ENCODE assay signal across 2 cellular contexts in the genomic region with DNA sequence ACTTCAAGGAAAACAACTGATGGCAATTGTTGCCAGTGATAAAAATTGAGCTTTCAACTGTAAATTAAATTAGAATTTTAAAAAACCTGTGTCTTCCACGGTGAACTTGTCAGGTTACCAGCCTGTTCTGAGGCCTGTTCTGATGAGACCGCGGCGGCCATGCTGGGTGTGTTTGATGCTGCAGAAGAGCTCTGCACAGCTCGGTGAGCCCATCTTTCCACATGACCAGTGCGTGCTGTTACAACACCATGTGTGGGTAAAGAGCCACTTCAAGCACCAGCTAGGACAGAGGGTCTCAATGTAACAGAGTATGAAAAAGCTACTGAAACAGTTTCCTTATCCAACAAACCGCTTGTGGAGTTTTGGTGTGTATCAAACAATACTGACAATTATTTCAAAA.
TF ChIP-seq lines count a peak whose summit lies in the region.

No MANE protein-coding gene starts in this region.

TF ChIP-seq in GM12878, 131 proteins besides CTCF, POLR2A, EP300 and RAD21:
- no peak for TF ChIP-seq IRF4 (IDR thresholded peaks at IDR 0.05; ENCODE audit: low read depth, low read length)
- TF ChIP-seq NFIC (IDR thresholded peaks at IDR 0.05; ENCODE audit: low read depth, low read length): no peak
- no peak for TF ChIP-seq MTA2 (IDR thresholded peaks at IDR 0.05; ENCODE audit: low read depth)
- TF ChIP-seq GATAD2B (conservative IDR thresholded peaks at IDR 0.05; ENCODE audit: low read depth): no peak
- TF ChIP-seq CBX5 (IDR thresholded peaks at IDR 0.05; ENCODE audit: low read depth): no peak
- TF ChIP-seq, protein P1, sequence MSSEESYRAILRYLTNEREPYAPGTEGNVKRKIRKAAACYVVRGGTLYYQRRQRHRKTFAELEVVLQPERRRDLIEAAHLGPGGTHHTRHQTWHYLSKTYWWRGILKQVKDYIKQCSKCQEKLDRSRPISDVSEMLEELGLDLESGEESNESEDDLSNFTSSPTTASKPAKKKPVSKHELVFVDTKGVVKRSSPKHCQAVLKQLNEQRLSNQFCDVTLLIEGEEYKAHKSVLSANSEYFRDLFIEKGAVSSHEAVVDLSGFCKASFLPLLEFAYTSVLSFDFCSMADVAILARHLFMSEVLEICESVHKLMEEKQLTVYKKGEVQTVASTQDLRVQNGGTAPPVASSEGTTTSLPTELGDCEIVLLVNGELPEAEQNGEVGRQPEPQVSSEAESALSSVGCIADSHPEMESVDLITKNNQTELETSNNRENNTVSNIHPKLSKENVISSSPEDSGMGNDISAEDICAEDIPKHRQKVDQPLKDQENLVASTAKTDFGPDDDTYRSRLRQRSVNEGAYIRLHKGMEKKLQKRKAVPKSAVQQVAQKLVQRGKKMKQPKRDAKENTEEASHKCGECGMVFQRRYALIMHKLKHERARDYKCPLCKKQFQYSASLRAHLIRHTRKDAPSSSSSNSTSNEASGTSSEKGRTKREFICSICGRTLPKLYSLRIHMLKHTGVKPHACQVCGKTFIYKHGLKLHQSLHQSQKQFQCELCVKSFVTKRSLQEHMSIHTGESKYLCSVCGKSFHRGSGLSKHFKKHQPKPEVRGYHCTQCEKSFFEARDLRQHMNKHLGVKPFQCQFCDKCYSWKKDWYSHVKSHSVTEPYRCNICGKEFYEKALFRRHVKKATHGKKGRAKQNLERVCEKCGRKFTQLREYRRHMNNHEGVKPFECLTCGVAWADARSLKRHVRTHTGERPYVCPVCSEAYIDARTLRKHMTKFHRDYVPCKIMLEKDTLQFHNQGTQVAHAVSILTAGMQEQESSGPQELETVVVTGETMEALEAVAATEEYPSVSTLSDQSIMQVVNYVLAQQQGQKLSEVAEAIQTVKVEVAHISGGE (CRISPR knock-in tag; IDR thresholded peaks at IDR 0.05): no peak
- no peak for TF ChIP-seq RELA (IDR thresholded peaks at IDR 0.05; ENCODE audit: borderline replicate concordance, partially characterized antibody)
- no peak for TF ChIP-seq CEBPB (IDR thresholded peaks at IDR 0.05; ENCODE audit: borderline replicate concordance in 1 of 2, low read depth in 2 of 2, low read length in 2 of 2)
- TF ChIP-seq, protein P2, sequence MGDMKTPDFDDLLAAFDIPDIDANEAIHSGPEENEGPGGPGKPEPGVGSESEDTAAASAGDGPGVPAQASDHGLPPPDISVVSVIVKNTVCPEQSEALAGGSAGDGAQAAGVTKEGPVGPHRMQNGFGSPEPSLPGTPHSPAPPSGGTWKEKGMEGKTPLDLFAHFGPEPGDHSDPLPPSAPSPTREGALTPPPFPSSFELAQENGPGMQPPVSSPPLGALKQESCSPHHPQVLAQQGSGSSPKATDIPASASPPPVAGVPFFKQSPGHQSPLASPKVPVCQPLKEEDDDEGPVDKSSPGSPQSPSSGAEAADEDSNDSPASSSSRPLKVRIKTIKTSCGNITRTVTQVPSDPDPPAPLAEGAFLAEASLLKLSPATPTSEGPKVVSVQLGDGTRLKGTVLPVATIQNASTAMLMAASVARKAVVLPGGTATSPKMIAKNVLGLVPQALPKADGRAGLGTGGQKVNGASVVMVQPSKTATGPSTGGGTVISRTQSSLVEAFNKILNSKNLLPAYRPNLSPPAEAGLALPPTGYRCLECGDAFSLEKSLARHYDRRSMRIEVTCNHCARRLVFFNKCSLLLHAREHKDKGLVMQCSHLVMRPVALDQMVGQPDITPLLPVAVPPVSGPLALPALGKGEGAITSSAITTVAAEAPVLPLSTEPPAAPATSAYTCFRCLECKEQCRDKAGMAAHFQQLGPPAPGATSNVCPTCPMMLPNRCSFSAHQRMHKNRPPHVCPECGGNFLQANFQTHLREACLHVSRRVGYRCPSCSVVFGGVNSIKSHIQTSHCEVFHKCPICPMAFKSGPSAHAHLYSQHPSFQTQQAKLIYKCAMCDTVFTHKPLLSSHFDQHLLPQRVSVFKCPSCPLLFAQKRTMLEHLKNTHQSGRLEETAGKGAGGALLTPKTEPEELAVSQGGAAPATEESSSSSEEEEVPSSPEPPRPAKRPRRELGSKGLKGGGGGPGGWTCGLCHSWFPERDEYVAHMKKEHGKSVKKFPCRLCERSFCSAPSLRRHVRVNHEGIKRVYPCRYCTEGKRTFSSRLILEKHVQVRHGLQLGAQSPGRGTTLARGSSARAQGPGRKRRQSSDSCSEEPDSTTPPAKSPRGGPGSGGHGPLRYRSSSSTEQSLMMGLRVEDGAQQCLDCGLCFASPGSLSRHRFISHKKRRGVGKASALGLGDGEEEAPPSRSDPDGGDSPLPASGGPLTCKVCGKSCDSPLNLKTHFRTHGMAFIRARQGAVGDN (IDR thresholded peaks at IDR 0.05): no peak
- no peak for TF ChIP-seq MTA3 (IDR thresholded peaks at IDR 0.05; ENCODE audit: borderline replicate concordance, low read length)
- TF ChIP-seq PAX8 (IDR thresholded peaks at IDR 0.05): no peak
- TF ChIP-seq MYC (IDR thresholded peaks at IDR 0.05; ENCODE audit: insufficient read depth, insufficient read length, insufficient replicate concordance, low read length, severe bottlenecking): no peak
- no peak for TF ChIP-seq NR2F1 (conservative IDR thresholded peaks at IDR 0.05)
- no peak for TF ChIP-seq FOS (IDR thresholded peaks at IDR 0.05; ENCODE audit: borderline replicate concordance, extremely low read depth, insufficient read length)
- TF ChIP-seq BHLHE40 (IDR thresholded peaks at IDR 0.05; ENCODE audit: borderline replicate concordance in 1 of 2, low read depth in 2 of 2, low read length in 1 of 2): no peak
- TF ChIP-seq SIX5 (IDR thresholded peaks at IDR 0.05; ENCODE audit: low read depth, low read length, severe bottlenecking): no peak
TF ChIP-seq in GM12878: peak in this region for 0.

TF ChIP-seq in HepG2, 621 proteins besides CTCF, POLR2A, EP300 and RAD21:
- TF ChIP-seq TEAD3 (CRISPR knock-in tag; optimal IDR thresholded peaks at IDR 0.05; ENCODE audit: borderline replicate concordance): no peak
- no peak for TF ChIP-seq BRCA1 (CRISPR knock-in tag; IDR thresholded peaks at IDR 0.05)
- TF ChIP-seq MATR3 (CRISPR knock-in tag; IDR thresholded peaks at IDR 0.05): no peak
- TF ChIP-seq ZFP37 (CRISPR knock-in tag; IDR thresholded peaks at IDR 0.05; ENCODE audit: borderline replicate concordance): no peak
- TF ChIP-seq, protein P3, sequence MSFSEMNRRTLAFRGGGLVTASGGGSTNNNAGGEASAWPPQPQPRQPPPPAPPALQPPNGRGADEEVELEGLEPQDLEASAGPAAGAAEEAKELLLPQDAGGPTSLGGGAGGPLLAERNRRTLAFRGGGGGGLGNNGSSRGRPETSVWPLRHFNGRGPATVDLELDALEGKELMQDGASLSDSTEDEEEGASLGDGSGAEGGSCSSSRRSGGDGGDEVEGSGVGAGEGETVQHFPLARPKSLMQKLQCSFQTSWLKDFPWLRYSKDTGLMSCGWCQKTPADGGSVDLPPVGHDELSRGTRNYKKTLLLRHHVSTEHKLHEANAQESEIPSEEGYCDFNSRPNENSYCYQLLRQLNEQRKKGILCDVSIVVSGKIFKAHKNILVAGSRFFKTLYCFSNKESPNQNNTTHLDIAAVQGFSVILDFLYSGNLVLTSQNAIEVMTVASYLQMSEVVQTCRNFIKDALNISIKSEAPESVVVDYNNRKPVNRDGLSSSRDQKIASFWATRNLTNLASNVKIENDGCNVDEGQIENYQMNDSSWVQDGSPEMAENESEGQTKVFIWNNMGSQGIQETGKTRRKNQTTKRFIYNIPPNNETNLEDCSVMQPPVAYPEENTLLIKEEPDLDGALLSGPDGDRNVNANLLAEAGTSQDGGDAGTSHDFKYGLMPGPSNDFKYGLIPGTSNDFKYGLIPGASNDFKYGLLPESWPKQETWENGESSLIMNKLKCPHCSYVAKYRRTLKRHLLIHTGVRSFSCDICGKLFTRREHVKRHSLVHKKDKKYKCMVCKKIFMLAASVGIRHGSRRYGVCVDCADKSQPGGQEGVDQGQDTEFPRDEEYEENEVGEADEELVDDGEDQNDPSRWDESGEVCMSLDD (CRISPR knock-in tag; IDR thresholded peaks at IDR 0.05; ENCODE audit: borderline replicate concordance): no peak
- TF ChIP-seq KDM6A (CRISPR knock-in tag; IDR thresholded peaks at IDR 0.05; ENCODE audit: low read depth): no peak
- TF ChIP-seq, protein P4, sequence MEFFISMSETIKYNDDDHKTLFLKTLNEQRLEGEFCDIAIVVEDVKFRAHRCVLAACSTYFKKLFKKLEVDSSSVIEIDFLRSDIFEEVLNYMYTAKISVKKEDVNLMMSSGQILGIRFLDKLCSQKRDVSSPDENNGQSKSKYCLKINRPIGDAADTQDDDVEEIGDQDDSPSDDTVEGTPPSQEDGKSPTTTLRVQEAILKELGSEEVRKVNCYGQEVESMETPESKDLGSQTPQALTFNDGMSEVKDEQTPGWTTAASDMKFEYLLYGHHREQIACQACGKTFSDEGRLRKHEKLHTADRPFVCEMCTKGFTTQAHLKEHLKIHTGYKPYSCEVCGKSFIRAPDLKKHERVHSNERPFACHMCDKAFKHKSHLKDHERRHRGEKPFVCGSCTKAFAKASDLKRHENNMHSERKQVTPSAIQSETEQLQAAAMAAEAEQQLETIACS (CRISPR knock-in tag; IDR thresholded peaks at IDR 0.05): no peak
- no peak for TF ChIP-seq TGIF2 (CRISPR knock-in tag; IDR thresholded peaks at IDR 0.05)
- no peak for TF ChIP-seq TOPORS (CRISPR knock-in tag; IDR thresholded peaks at IDR 0.05)
- TF ChIP-seq CEBPB (IDR thresholded peaks at IDR 0.05; ENCODE audit: borderline replicate concordance, low read depth, low read length): no peak
- no peak for TF ChIP-seq ZNF777 (CRISPR knock-in tag; IDR thresholded peaks at IDR 0.05)
- TF ChIP-seq ZFY (CRISPR knock-in tag; IDR thresholded peaks at IDR 0.05): no peak
- TF ChIP-seq MTF2 (CRISPR knock-in tag; IDR thresholded peaks at IDR 0.05; ENCODE audit: borderline replicate concordance): no peak
- TF ChIP-seq ZZZ3 (CRISPR knock-in tag; IDR thresholded peaks at IDR 0.05; ENCODE audit: borderline replicate concordance): no peak
- no peak for TF ChIP-seq KDM4B (CRISPR knock-in tag; IDR thresholded peaks at IDR 0.05)
- TF ChIP-seq, protein P5, sequence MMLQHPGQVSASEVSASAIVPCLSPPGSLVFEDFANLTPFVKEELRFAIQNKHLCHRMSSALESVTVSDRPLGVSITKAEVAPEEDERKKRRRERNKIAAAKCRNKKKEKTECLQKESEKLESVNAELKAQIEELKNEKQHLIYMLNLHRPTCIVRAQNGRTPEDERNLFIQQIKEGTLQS (CRISPR knock-in tag; IDR thresholded peaks at IDR 0.05): no peak
- no peak for TF ChIP-seq CEBPG (CRISPR knock-in tag; IDR thresholded peaks at IDR 0.05)
- TF ChIP-seq, protein P6, sequence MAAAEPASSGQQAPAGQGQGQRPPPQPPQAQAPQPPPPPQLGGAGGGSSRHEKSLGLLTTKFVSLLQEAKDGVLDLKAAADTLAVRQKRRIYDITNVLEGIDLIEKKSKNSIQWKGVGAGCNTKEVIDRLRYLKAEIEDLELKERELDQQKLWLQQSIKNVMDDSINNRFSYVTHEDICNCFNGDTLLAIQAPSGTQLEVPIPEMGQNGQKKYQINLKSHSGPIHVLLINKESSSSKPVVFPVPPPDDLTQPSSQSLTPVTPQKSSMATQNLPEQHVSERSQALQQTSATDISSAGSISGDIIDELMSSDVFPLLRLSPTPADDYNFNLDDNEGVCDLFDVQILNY (CRISPR knock-in tag; conservative IDR thresholded peaks at IDR 0.05): no peak
- TF ChIP-seq, protein P7, sequence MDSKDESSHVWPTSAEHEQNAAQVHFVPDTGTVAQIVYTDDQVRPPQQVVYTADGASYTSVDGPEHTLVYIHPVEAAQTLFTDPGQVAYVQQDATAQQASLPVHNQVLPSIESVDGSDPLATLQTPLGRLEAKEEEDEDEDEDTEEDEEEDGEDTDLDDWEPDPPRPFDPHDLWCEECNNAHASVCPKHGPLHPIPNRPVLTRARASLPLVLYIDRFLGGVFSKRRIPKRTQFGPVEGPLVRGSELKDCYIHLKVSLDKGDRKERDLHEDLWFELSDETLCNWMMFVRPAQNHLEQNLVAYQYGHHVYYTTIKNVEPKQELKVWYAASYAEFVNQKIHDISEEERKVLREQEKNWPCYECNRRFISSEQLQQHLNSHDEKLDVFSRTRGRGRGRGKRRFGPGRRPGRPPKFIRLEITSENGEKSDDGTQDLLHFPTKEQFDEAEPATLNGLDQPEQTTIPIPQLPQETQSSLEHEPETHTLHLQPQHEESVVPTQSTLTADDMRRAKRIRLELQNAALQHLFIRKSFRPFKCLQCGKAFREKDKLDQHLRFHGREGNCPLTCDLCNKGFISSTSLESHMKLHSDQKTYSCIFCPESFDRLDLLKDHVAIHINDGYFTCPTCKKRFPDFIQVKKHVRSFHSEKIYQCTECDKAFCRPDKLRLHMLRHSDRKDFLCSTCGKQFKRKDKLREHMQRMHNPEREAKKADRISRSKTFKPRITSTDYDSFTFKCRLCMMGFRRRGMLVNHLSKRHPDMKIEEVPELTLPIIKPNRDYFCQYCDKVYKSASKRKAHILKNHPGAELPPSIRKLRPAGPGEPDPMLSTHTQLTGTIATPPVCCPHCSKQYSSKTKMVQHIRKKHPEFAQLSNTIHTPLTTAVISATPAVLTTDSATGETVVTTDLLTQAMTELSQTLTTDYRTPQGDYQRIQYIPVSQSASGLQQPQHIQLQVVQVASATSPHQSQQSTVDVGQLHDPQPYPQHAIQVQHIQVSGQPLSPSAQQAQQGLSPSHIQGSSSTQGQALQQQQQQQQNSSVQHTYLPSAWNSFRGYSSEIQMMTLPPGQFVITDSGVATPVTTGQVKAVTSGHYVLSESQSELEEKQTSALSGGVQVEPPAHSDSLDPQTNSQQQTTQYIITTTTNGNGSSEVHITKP (CRISPR knock-in tag; IDR thresholded peaks at IDR 0.05; ENCODE audit: low read depth): no peak
- TF ChIP-seq ZSCAN12 (CRISPR knock-in tag; IDR thresholded peaks at IDR 0.05): no peak
